Comparison of ENCODE assay signal across 11 cellular contexts in genomic region chr18:136433-136832, GRCh38. TPM values are rescaled to one million over a fixed set of nuclear protein-coding genes. Genes with fewer than 3 reads are reported as not detected.
A peak's percentile ranks its signal among the peaks of the same experiment; 100 is the strongest.
DNase-seq lines count a peak whose midpoint lies in the region; ATAC-seq and TF ChIP-seq lines count a peak whose summit lies in the region.
"Had no signal": no experiment of that assay in that cellular context is flagged by ENCODE, and none has a peak within 500 bp of the region (broad histone marks: within the 10 kb centered on the region; RNA-seq: fewer than 3 reads in every experiment).

No MANE protein-coding gene starts in this region.

- H3K4me1 Mint-ChIP-seq in WTC11: peaks cover 5% of the 10 kb centered on the region; the same call in 1 of the 2 replicates
- H3K4me1 Mint-ChIP-seq in central memory CD8-positive, alpha-beta T cell: no peaks in the 10 kb centered on the region

- TF ChIP-seq CTCF in WTC11 (IDR thresholded peaks at IDR 0.05) (no peak), esophagus squamous epithelium (IDR thresholded peaks at IDR 0.05) (no peak)

- H3K18ac ChIP-seq in mesenchymal stem cell (ENCODE audit: low read depth in 1 of 2, low read length in 2 of 2): no peak overlapping the region

- CTCF ChIA-PET in WTC11 (lab: Charles Lee): no interaction called here

- H2BK5ac ChIP-seq in mesenchymal stem cell (ENCODE audit: low read depth, low read length, poor library complexity, severe bottlenecking): no peak overlapping the region

- H3K4me3 ChIP-seq in esophagus squamous epithelium: no peak overlapping the region
- H3K4me3 ChIP-seq in mesenchymal stem cell (ENCODE audit: insufficient read depth in 1 of 2, low read depth in 1 of 2, low read length in 2 of 2): no peak overlapping the region

- H3K36me3 ChIP-seq in esophagus squamous epithelium (no peaks in the 10 kb centered on the region), mesenchymal stem cell (ENCODE audit: control insufficient read depth in 1 of 2, insufficient read depth in 2 of 2, low read depth in 1 of 2, low read length in 2 of 2) (no peaks in the 10 kb centered on the region)

- H3K9me3 ChIP-seq in esophagus squamous epithelium: no peaks in the 10 kb centered on the region
- H3K9me3 ChIP-seq in mesenchymal stem cell (ENCODE audit: control insufficient read depth, low read length): no peaks in the 10 kb centered on the region

- H3K23ac ChIP-seq in mesenchymal stem cell (ENCODE audit: low read length in 2 of 2): no peak overlapping the region

- H2BK15ac ChIP-seq in mesenchymal stem cell (ENCODE audit: low read depth, poor library complexity, severe bottlenecking): no peak overlapping the region

- intact Hi-C loops in esophagus squamous epithelium (cut with DNase I): no loop called here

- H2AFZ ChIP-seq in mesenchymal stem cell (ENCODE audit: low read depth, low read length): no peak overlapping the region

- H3K27me3 ChIP-seq in esophagus squamous epithelium (no peaks in the 10 kb centered on the region), mesenchymal stem cell (ENCODE audit: control insufficient read depth in 1 of 2, insufficient read depth in 1 of 2, low read length in 2 of 2) (no peaks in the 10 kb centered on the region)

- peaks cover 3% of the 10 kb centered on the region for H3K27me3 Mint-ChIP-seq in WTC11 (ENCODE audit: low read depth)
- peaks cover 2% of the 10 kb centered on the region for H3K27me3 Mint-ChIP-seq in central memory CD8-positive, alpha-beta T cell

- H3K36me3 Mint-ChIP-seq in WTC11: peaks cover 8% of the 10 kb centered on the region; the same call in 1 of the 2 replicates
- no peaks in the 10 kb centered on the region for H3K36me3 Mint-ChIP-seq in central memory CD8-positive, alpha-beta T cell (ENCODE audit: insufficient read depth)
- H3K36me3 Mint-ChIP-seq: activated naive CD4-positive, alpha-beta T cell treated with anti-CD3 and anti-CD28 coated beads, Interleukin-2, amount 50 U/mL, for 72 hours had no signal

- no peak overlapping the region for H2BK120ac ChIP-seq in mesenchymal stem cell (ENCODE audit: low read depth, low read length)

- H3K27ac Mint-ChIP-seq in WTC11: no peak overlapping the region
- no peak overlapping the region for H3K27ac Mint-ChIP-seq in central memory CD8-positive, alpha-beta T cell (ENCODE audit: low read depth)
- H3K27ac Mint-ChIP-seq: activated naive CD4-positive, alpha-beta T cell treated with anti-CD3 and anti-CD28 coated beads, Interleukin-2, amount 50 U/mL, for 72 hours had no signal

- no peak for TF ChIP-seq POLR2A in esophagus squamous epithelium (IDR thresholded peaks at IDR 0.05)

- H3K27ac ChIP-seq in esophagus squamous epithelium (no peak overlapping the region), mesenchymal stem cell (ENCODE audit: low read length, poor library complexity, severe bottlenecking) (no peak overlapping the region)

- H4K8ac ChIP-seq in mesenchymal stem cell (ENCODE audit: low read length): no peak overlapping the region

- no peaks in the 10 kb centered on the region for H3K4me1 ChIP-seq in esophagus squamous epithelium
- H3K4me1 ChIP-seq in mesenchymal stem cell (ENCODE audit: control insufficient read depth, insufficient read depth, low read depth, low read length): no peaks in the 10 kb centered on the region

- no peaks in the 10 kb centered on the region for H3K79me1 ChIP-seq in mesenchymal stem cell (replicated peaks; ENCODE audit: low read length, poor library complexity, severe bottlenecking)

- 67 to 84% methylated on average over 6 to 7 of the region's 7 CpGs for WGBS in esophagus squamous epithelium, 2 donors
- 62% methylated on average over 6 of the region's 7 CpGs for WGBS in mesenchymal stem cell

- H3K9me3 Mint-ChIP-seq in WTC11: peaks cover 29% of the 10 kb centered on the region
- no peaks in the 10 kb centered on the region for H3K9me3 Mint-ChIP-seq in central memory CD8-positive, alpha-beta T cell
- H3K9me3 Mint-ChIP-seq: activated naive CD4-positive, alpha-beta T cell treated with anti-CD3 and anti-CD28 coated beads, Interleukin-2, amount 50 U/mL, for 72 hours had no signal

- POLR2A ChIA-PET in WTC11 (lab: Charles Lee): interaction anchor here (0.7 kb wide), 1 partner anchor 66 kb away, joined by 4 read pairs; no protein-coding TSS in a partner anchor

- H3K4me2 ChIP-seq in mesenchymal stem cell (ENCODE audit: low read length, poor library complexity, severe bottlenecking): no peak overlapping the region

- no peak overlapping the region for H2BK12ac ChIP-seq in mesenchymal stem cell (ENCODE audit: low read length in 2 of 2)

- H3K4ac ChIP-seq in mesenchymal stem cell (ENCODE audit: low read depth in 1 of 2, low read length in 2 of 2): no peak overlapping the region

- no peak overlapping the region for H2AK5ac ChIP-seq in mesenchymal stem cell (ENCODE audit: low read length, severe bottlenecking)

- H4K91ac ChIP-seq in mesenchymal stem cell (ENCODE audit: low read length): no peak overlapping the region

- H3K14ac ChIP-seq in mesenchymal stem cell (ENCODE audit: low read length in 2 of 2): no peak overlapping the region

- ATAC-seq in HG02885 (IDR thresholded peaks at IDR 0.05; ENCODE audit: poor library complexity, unreplicated experiment) (peak; percentile 71), WTC11 (peak; percentile 30; the same call in 1 of the 2 replicates), GM21737 (IDR thresholded peaks at IDR 0.05; ENCODE audit: unreplicated experiment) (no peak)
- peak; percentile 68 for ATAC-seq in central memory CD8-positive, alpha-beta T cell (replicated peaks; ENCODE audit: extremely low read depth, poor library complexity, severe bottlenecking)

- H3K9ac ChIP-seq in mesenchymal stem cell (ENCODE audit: low read length): no peak overlapping the region

- peak; percentile 64 for DNase-seq in A172 (ENCODE audit: low spot score)
- DNase-seq in WTC11 (ENCODE audit: low spot score): no peak
- DNase-seq in central memory CD8-positive, alpha-beta T cell (ENCODE audit: low spot score in 2 of 2): peak; percentile 18
- no peak for DNase-seq in CD1c-positive myeloid dendritic cell (ENCODE audit: extremely low spot score)
- no peak for DNase-seq in esophagus squamous epithelium (lab: John Stamatoyannopoulos, UW)
- DNase-seq in mesenchymal stem cell: no peak
- DNase-seq: AML-193, NCI-H524 had no signal

- H3K4me3 Mint-ChIP-seq in WTC11: no peak overlapping the region
- no peak overlapping the region for H3K4me3 Mint-ChIP-seq in central memory CD8-positive, alpha-beta T cell

TF ChIP-seq in WTC11, 78 proteins besides CTCF, POLR2A, EP300 and RAD21:
- TF ChIP-seq USF1 (CRISPR knock-in tag; IDR thresholded peaks at IDR 0.05): peak; percentile 51; the same call in 1 of the 2 replicates
- no peak for TF ChIP-seq ZNF317 (CRISPR knock-in tag; IDR thresholded peaks at IDR 0.05; ENCODE audit: borderline replicate concordance, low read depth)

RNA-seq across cellular contexts. Expression of gene USP14, which starts 21.9 kb away (rescaled TPM):
- 46.4 and 54.2 TPM in 2 replicates for total RNA-seq in A172 (2014; rRNA removed; shearing (Covaris generic))
- total RNA-seq in WTC11 (2021) (70.4 to 72.4 TPM (median 71.3 TPM) in 3 replicates), esophagus squamous epithelium (10 to 100 TPM; 31.1 to 40.1 (median 36.0) TPM)
- 45.9 TPM for polyA plus RNA-seq in mesenchymal stem cell (2013, experiment 1 of 2)
- 50.1 TPM for polyA plus RNA-seq in mesenchymal stem cell (2013, experiment 2 of 2)

Comparison
In these comparisons a context has a peak if more than half of its experiments do, and no peak if none do; other contexts are left out.
1. DNase-seq: peak in A172 (single experiment) and central memory CD8-positive, alpha-beta T cell (2 of 2); none in WTC11 (single experiment), CD1c-positive myeloid dendritic cell (single experiment), esophagus squamous epithelium (single experiment) and mesenchymal stem cell (single experiment).